ENCODE assay signal across 9 cellular contexts in genomic region chr14:73744175-73744867, GRCh38. TPM values are rescaled to one million over a fixed set of nuclear protein-coding genes. Genes with fewer than 3 reads are reported as not detected.
DNase-seq lines count a peak whose midpoint lies in the region; ATAC-seq, FAIRE-seq and TF ChIP-seq lines count a peak whose summit lies in the region.
"Had no signal": no experiment of that assay in that cellular context is flagged by ENCODE, and none has a peak within 500 bp of the region (broad histone marks: within the 10 kb centered on the region; RNA-seq: fewer than 3 reads in every experiment).

No MANE protein-coding gene starts in this region.

- H3K4me1 Mint-ChIP-seq in IgD-negative memory B cell (peaks cover 64 to 81% (median 71%) of the 10 kb centered on the region in 3 donors), natural killer cell (peaks cover 86 to 94% of the 10 kb centered on the region in 2 donors)
- H3K4me1 Mint-ChIP-seq in central memory CD8-positive, alpha-beta T cell: peaks cover 90% of the 10 kb centered on the region

- intact Hi-C loops in natural killer cell (cut with micrococcal nuclease): no loop called here

- TF ChIP-seq CTCF in A549 (IDR thresholded peaks at IDR 0.05) (no peak), natural killer cell (IDR thresholded peaks at IDR 0.05) (no peak)

- H3K36me3 Mint-ChIP-seq in IgD-negative memory B cell (no peaks in the 10 kb centered on the region), natural killer cell (no peaks in the 10 kb centered on the region)
- H3K36me3 Mint-ChIP-seq in central memory CD8-positive, alpha-beta T cell (ENCODE audit: insufficient read depth): peaks cover 18% of the 10 kb centered on the region

- 77% methylated on average over 7 of the region's 7 CpGs for WGBS in A549 (ENCODE audit: missing lambda C conversion rate)

- H3K4me2 ChIP-seq in A549: peak overlapping the region; percentile 25

- H3K4me3 Mint-ChIP-seq in IgD-negative memory B cell (peak overlapping the region; percentile 48 to 90 (median 78)), natural killer cell (peak overlapping the region; percentile 80)
- H3K4me3 Mint-ChIP-seq in central memory CD8-positive, alpha-beta T cell: peak overlapping the region; percentile 90

- H3K27me3 Mint-ChIP-seq in IgD-negative memory B cell: no peaks in the 10 kb centered on the region
- no peaks in the 10 kb centered on the region for H3K27me3 Mint-ChIP-seq in central memory CD8-positive, alpha-beta T cell
- H3K27me3 Mint-ChIP-seq in natural killer cell (ENCODE audit: low read depth in 2 of 2): no peaks in the 10 kb centered on the region

- POLR2A ChIA-PET in A549 (lab: Yijun Ruan, JAX): interaction anchor here (0.6 kb wide), 1 partner anchor 43 kb away, joined by 3 read pairs; no protein-coding TSS in a partner anchor

- peaks cover 80% of the 10 kb centered on the region for H3K4me1 ChIP-seq in A549

- H3K9me3 ChIP-seq in A549: no peaks in the 10 kb centered on the region

- CTCF ChIA-PET in A549 (lab: Yijun Ruan, JAX): interaction anchor here (0.7 to 10.6 kb wide), 4 partner anchors 11 to 464 kb away, joined by 5 to 138 read pairs (median 64); a partner anchor contains a TSS

- TF ChIP-seq EP300 in A549 (IDR thresholded peaks at IDR 0.05): no peak

- TF ChIP-seq POLR2A in A549 (IDR thresholded peaks at IDR 0.05; ENCODE audit: low read length): no peak

- no peak for DNase-seq in A549 (ENCODE audit: low read depth in 1 of 2, low spot score in 1 of 2)
- no peak for DNase-seq in central memory CD8-positive, alpha-beta T cell (ENCODE audit: low spot score in 2 of 2)
- DNase-seq in natural killer cell: no peak
- no peak for DNase-seq in HCEC 1CT
- no peak for DNase-seq in SW480 (ENCODE audit: low spot score)
- DNase-seq in stimulated activated CD4-positive, alpha-beta T cell treated with anti-CD3 and anti-CD28 coated beads, Interleukin-4, amount 100 ng/mL, for 4 hours: no peak
- DNase-seq: EL had no signal

- H3K27ac Mint-ChIP-seq in IgD-negative memory B cell (peak overlapping the region; percentile 87 to 95 (median 93)), natural killer cell (peak overlapping the region; percentile 88 to 96)
- H3K27ac Mint-ChIP-seq in central memory CD8-positive, alpha-beta T cell (ENCODE audit: low read depth): peak overlapping the region; percentile 85

- H3K9me3 Mint-ChIP-seq in IgD-negative memory B cell (no peaks in the 10 kb centered on the region), natural killer cell (no peaks in the 10 kb centered on the region)
- no peaks in the 10 kb centered on the region for H3K9me3 Mint-ChIP-seq in central memory CD8-positive, alpha-beta T cell

- H3K27ac ChIP-seq in A549: peak overlapping the region; percentile 23 to 86; a peak in 4 of 6 replicates

- no peak overlapping the region for H3K4me3 ChIP-seq in A549

- TF ChIP-seq RAD21 in A549 (conservative IDR thresholded peaks at IDR 0.05 in 1 of 2, IDR thresholded peaks at IDR 0.05 in 1 of 2): no peak

- FAIRE-seq in A549 (lab: Jason Lieb, UNC): no peak

- ATAC-seq in A549: 0 out of 6 replicates have a peak, but pooled peaks of 1 of the 2 experiments have one; percentile 3
- ATAC-seq in central memory CD8-positive, alpha-beta T cell (replicated peaks; ENCODE audit: extremely low read depth, poor library complexity, severe bottlenecking): no peak
- ATAC-seq in natural killer cell: peak in 1 of 3 donors; percentile 0
- no peak for ATAC-seq in HG03571 (IDR thresholded peaks at IDR 0.05; ENCODE audit: unreplicated experiment)

TF ChIP-seq in A549, 52 proteins besides CTCF, POLR2A, EP300 and RAD21:
- TF ChIP-seq KDM5A (IDR thresholded peaks at IDR 0.05): no peak
- no peak for TF ChIP-seq ZC3H11A (IDR thresholded peaks at IDR 0.05)
- TF ChIP-seq MAX (IDR thresholded peaks at IDR 0.05): no peak
- TF ChIP-seq ZFP36 (IDR thresholded peaks at IDR 0.05; ENCODE audit: borderline replicate concordance, partially characterized antibody): no peak
- no peak for TF ChIP-seq HOXB5 (CRISPR knock-in tag; IDR thresholded peaks at IDR 0.05)
- TF ChIP-seq RFX5 (IDR thresholded peaks at IDR 0.05): no peak
- TF ChIP-seq NFE2L2 (conservative IDR thresholded peaks at IDR 0.05; ENCODE audit: low read length): no peak
- TF ChIP-seq ZSCAN20 (CRISPR knock-in tag; IDR thresholded peaks at IDR 0.05): no peak
- TF ChIP-seq MAFK (IDR thresholded peaks at IDR 0.05; ENCODE audit: partially characterized antibody): no peak
- no peak for TF ChIP-seq CEBPB (IDR thresholded peaks at IDR 0.05)
- TF ChIP-seq ELK1 (IDR thresholded peaks at IDR 0.05; ENCODE audit: low read depth, low read length): no peak
- TF ChIP-seq ATOH8 (CRISPR knock-in tag; IDR thresholded peaks at IDR 0.05; ENCODE audit: low read depth): no peak
- no peak for TF ChIP-seq POLR2AphosphoS2 (conservative IDR thresholded peaks at IDR 0.05; ENCODE audit: low read length)
- TF ChIP-seq MAZ (IDR thresholded peaks at IDR 0.05; ENCODE audit: borderline replicate concordance, low read depth, low read length): no peak
- no peak for TF ChIP-seq HOXA7 (CRISPR knock-in tag; IDR thresholded peaks at IDR 0.05)
- no peak for TF ChIP-seq RARB (CRISPR knock-in tag; IDR thresholded peaks at IDR 0.05)
- no peak for TF ChIP-seq RNF2 (IDR thresholded peaks at IDR 0.05; ENCODE audit: borderline replicate concordance, low read depth)
- TF ChIP-seq HES2 (IDR thresholded peaks at IDR 0.05): no peak

RNA-seq across cellular contexts. Expression of gene PNMA1, which starts 30.1 kb away (rescaled TPM):
- 20.8 and 21.2 TPM in 2 replicates for polyA plus RNA-seq in A549 (2011; rRNA removed)
- 25.0 and 27.8 TPM in 2 replicates for polyA plus RNA-seq in A549 (2012; cell fraction: cytosol; rRNA removed)
- polyA plus RNA-seq in A549 (2012; cell fraction: nucleus; rRNA removed): 28.3 and 29.6 TPM in 2 replicates
- 43.4 to 49.8 TPM (median 47.3 TPM) in 3 replicates for polyA plus RNA-seq in A549 (2017; fragmentation: RNase III; extraction: RNeasy Plus Mini Kit Qiagen cat#74134 plus additional on column Dnase treatment)
- polyA minus RNA-seq in A549 (2011; rRNA and poly(A)+ RNA removed): 6.2 and 10.5 TPM in 2 replicates
- 20.9 TPM for polyA plus RNA-seq in IgD-negative memory B cell
- total RNA-seq in natural killer cell: 10 to 100 TPM; 26.0 to 32.3 (median 28.9) TPM
